In genomic region chr1:10736623-10737267, GRCh38 we compare ENCODE assay signal across 13 cellular contexts. TPM values are rescaled to one million over a fixed set of nuclear protein-coding genes. Genes with fewer than 3 reads are reported as not detected.
DNase-seq lines count a peak whose midpoint lies in the region; ATAC-seq and TF ChIP-seq lines count a peak whose summit lies in the region.
"Had no signal": no experiment of that assay in that cellular context is flagged by ENCODE, and none has a peak within 500 bp of the region (broad histone marks: within the 10 kb centered on the region; RNA-seq: fewer than 3 reads in every experiment).

No MANE protein-coding gene starts in this region.

- ATAC-seq in right cardiac atrium (peak; percentile 37 to 51), GM19395 (IDR thresholded peaks at IDR 0.05; ENCODE audit: unreplicated experiment) (no peak), GM19351 (IDR thresholded peaks at IDR 0.05; ENCODE audit: unreplicated experiment) (no peak)

- no peak overlapping the region for H3K27ac Mint-ChIP-seq in osteocyte (ENCODE audit: unreplicated experiment)

- intact Hi-C loops in right cardiac atrium (cut with DNase I), result no loop called here

- DNase-seq in NCI-H1092 (lab: John Stamatoyannopoulos, UW), result peak; percentile 54
- DNase-seq in NCI-H510A (lab: John Stamatoyannopoulos, UW), result peak; percentile 58
- DNase-seq in right cardiac atrium, result peak in 1 of 3 donors; percentile 61
- DNase-seq in osteocyte (ENCODE audit: extremely low spot score, unreplicated experiment), result no peak
- DNase-seq in activated gamma-delta T cell (lab: John Stamatoyannopoulos, UW), result no peak
- DNase-seq: AML-193, aorta, dermis blood vessel endothelial cell, Peyer's patch had no signal

- H3K36me3 ChIP-seq in skeletal muscle tissue (ENCODE audit: control insufficient read depth in 3 of 3, insufficient read depth in 3 of 3, low read length in 3 of 3), result no peaks in the 10 kb centered on the region
- H3K36me3 ChIP-seq: Peyer's patch had no signal

- H3K27me3 ChIP-seq in right cardiac atrium (ENCODE audit: control insufficient read depth, insufficient read depth) (no peaks in the 10 kb centered on the region), skeletal muscle tissue (ENCODE audit: control insufficient read depth in 3 of 3, insufficient read depth in 3 of 3, low read length in 3 of 3) (no peaks in the 10 kb centered on the region)
- H3K27me3 ChIP-seq: Peyer's patch had no signal

- WGBS in right cardiac atrium, result 37% methylated on average over 17 of the region's 17 CpGs

- no peaks in the 10 kb centered on the region for H3K4me1 Mint-ChIP-seq in osteocyte (ENCODE audit: unreplicated experiment)

- H3K36me3 Mint-ChIP-seq in osteocyte (ENCODE audit: unreplicated experiment), result no peaks in the 10 kb centered on the region

- H3K4me1 ChIP-seq in right cardiac atrium (ENCODE audit: control insufficient read depth, insufficient read depth, low read length), result peaks cover 7% of the 10 kb centered on the region
- H3K4me1 ChIP-seq in skeletal muscle tissue (ENCODE audit: control insufficient read depth in 3 of 3, insufficient read depth in 3 of 3, low read length in 3 of 3), result peaks cover 48 to 81% (median 62%) of the 10 kb centered on the region in 3 donors

- peaks cover 15% of the 10 kb centered on the region for H3K27me3 Mint-ChIP-seq in osteocyte (ENCODE audit: unreplicated experiment)

- H3K9ac ChIP-seq in skeletal muscle tissue (ENCODE audit: low read depth in 1 of 3, low read length in 3 of 3), result peak overlapping the region in 1 of 3 donors; percentile 50

- H3K4me3 Mint-ChIP-seq in osteocyte (ENCODE audit: unreplicated experiment), result no peak overlapping the region
- H3K4me3 Mint-ChIP-seq: neural crest cell had no signal

- H3K4me3 ChIP-seq in right cardiac atrium (ENCODE audit: low read length), result no peak overlapping the region
- H3K4me3 ChIP-seq in skeletal muscle tissue (ENCODE audit: low read length in 3 of 3), result no peak overlapping the region

- no peaks in the 10 kb centered on the region for H3K9me3 Mint-ChIP-seq in osteocyte (ENCODE audit: unreplicated experiment)
- H3K9me3 Mint-ChIP-seq: neural crest cell had no signal

- TF ChIP-seq CTCF in osteocyte (IDR thresholded peaks at IDR 0.05), result no peak

- H3K9me3 ChIP-seq in right cardiac atrium (ENCODE audit: control insufficient read depth, low read length) (no peaks in the 10 kb centered on the region), skeletal muscle tissue (ENCODE audit: control insufficient read depth in 3 of 3, low read length in 3 of 3) (no peaks in the 10 kb centered on the region)
- H3K9me3 ChIP-seq: Peyer's patch had no signal

- H3K27ac ChIP-seq in right cardiac atrium (ENCODE audit: low read length) (peak overlapping the region; percentile 80), skeletal muscle tissue (ENCODE audit: low read depth, low read length) (peak overlapping the region; percentile 75)

RNA-seq across cellular contexts. Expression of gene CASZ1, which starts 59.7 kb away (rescaled TPM):
- total RNA-seq in right cardiac atrium (10 to 100 TPM; 51.0 to 98.9 (median 59.2) TPM), skeletal muscle tissue (26.1 TPM), osteocyte (1.2 and 1.8 TPM in 2 replicates)
- polyA plus RNA-seq in right cardiac atrium, result 24.2 TPM

Comparison
In these comparisons a context has a peak if more than half of its experiments do, and no peak if none do; other contexts are left out.
1. DNase-seq: peak in NCI-H1092 (single experiment) and NCI-H510A (single experiment); none in osteocyte (single experiment) and activated gamma-delta T cell (single experiment).
2. ATAC-seq: peak in right cardiac atrium (2 of 2); none in GM19395 (single experiment) and GM19351 (single experiment).